20 cellular contexts compared by ENCODE assay signal in the genomic region with DNA sequence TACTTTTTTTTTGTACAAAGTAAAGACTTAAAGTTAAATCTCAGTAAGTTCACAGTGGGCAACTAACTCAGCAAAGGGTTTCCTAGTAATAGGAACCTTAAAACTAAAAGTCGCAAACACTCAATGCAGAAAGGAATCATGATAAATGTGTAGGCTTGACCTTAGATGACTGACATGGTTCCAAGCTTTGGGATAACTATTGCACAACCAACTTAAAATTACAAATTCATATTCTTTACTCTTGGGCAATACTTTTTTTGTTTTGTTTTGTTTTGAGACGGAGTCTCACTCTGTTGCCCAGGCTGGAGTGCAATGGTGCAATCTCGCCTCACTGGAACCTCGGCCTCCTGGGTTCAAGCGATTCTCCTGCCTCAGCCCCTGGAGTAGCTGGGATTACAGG. TPM values are rescaled to one million over a fixed set of nuclear protein-coding genes. Genes with fewer than 3 reads are reported as not detected.
DNase-seq lines count a peak whose midpoint lies in the region; ATAC-seq and TF ChIP-seq lines count a peak whose summit lies in the region.
"Had no signal": no experiment of that assay in that cellular context is flagged by ENCODE, and none has a peak within 500 bp of the region (broad histone marks: within the 10 kb centered on the region; RNA-seq: fewer than 3 reads in every experiment).

No MANE protein-coding gene starts in this region.

- peak; percentile 21 for ATAC-seq in omental fat pad (ENCODE audit: low FRiP score)
- ATAC-seq: Panc1, SK-N-SH treated with all-trans-retinoic acid at 6 μM for 48 hours had no signal

- no peak overlapping the region for H2AFZ ChIP-seq in ACC112 (ENCODE audit: low read length, unreplicated experiment)

- CTCF ChIA-PET in CD8-positive, alpha-beta memory T cell (lab: Charles Lee), result no interaction called here

- TF ChIP-seq CTCF in VCaP (conservative IDR thresholded peaks at IDR 0.05), result no peak
- no peak for TF ChIP-seq CTCF in omental fat pad (IDR thresholded peaks at IDR 0.05)

- H3K4me1 Mint-ChIP-seq in CD8-positive, alpha-beta memory T cell, result peaks cover 9 to 18% (median 13%) of the 10 kb centered on the region in 3 donors

- no peaks in the 10 kb centered on the region for H3K9me3 Mint-ChIP-seq in CD8-positive, alpha-beta memory T cell

- no peaks in the 10 kb centered on the region for H3K27me3 Mint-ChIP-seq in CD8-positive, alpha-beta memory T cell

- no peak overlapping the region for H3K27ac Mint-ChIP-seq in CD8-positive, alpha-beta memory T cell

- no peak overlapping the region for H3K4me3 ChIP-seq in ACC112 (ENCODE audit: low read depth, low read length)
- no peak overlapping the region for H3K4me3 ChIP-seq in CD8-positive, alpha-beta memory T cell (ENCODE audit: low read length)
- H3K4me3 ChIP-seq: BLaER1 treated with 17β-estradiol and CSF1 and Interleukin-3, amounts not matched to agents 10 nM and 100 nM had no signal

- DNase-seq in fibroblast of gingiva (ENCODE audit: low read depth) (peak; percentile 50), omental fat pad (ENCODE audit: low spot score) (no peak), C1 segment of cervical spinal cord (lab: John Stamatoyannopoulos, UW) (no peak)
- no peak for DNase-seq in CD8-positive, alpha-beta memory T cell
- no peak for DNase-seq in activated CD8-positive, alpha-beta memory T cell treated with anti-CD3 and anti-CD28 coated beads, Interleukin-2, amount 50 U/mL, for 4 hours
- DNase-seq: EL, GF-D8, KBM-7, MV-4-11, NCI-H1105 treated with DMSO at 0.1 percent for 48 hours, NCI-H1694, NCI-H2081, NCI-H2171, NCI-H524 treated with DMSO at 0.1 percent for 48 hours, NCI-H82 had no signal

- no peaks in the 10 kb centered on the region for H3K27me3 ChIP-seq in ACC112 (ENCODE audit: insufficient read depth, low read length)
- H3K27me3 ChIP-seq in CD8-positive, alpha-beta memory T cell (ENCODE audit: insufficient read depth, low read length, poor library complexity, severe bottlenecking), result no peaks in the 10 kb centered on the region
- H3K27me3 ChIP-seq: BLaER1 treated with 17β-estradiol and CSF1 and Interleukin-3, amounts not matched to agents 10 nM and 100 nM had no signal

- no peaks in the 10 kb centered on the region for H3K36me3 Mint-ChIP-seq in CD8-positive, alpha-beta memory T cell

- H3K27ac ChIP-seq in ACC112 (ENCODE audit: low read depth, low read length) (peak overlapping the region; percentile 47), VCaP (peak overlapping the region; percentile 95; the same call in 1 of the 2 replicates)
- no peak overlapping the region for H3K27ac ChIP-seq in CD8-positive, alpha-beta memory T cell (ENCODE audit: low read depth, low read length)
- H3K27ac ChIP-seq: BLaER1 treated with 17β-estradiol and CSF1 and Interleukin-3, amounts not matched to agents 10 nM and 100 nM had no signal

- peaks cover 19% of the 10 kb centered on the region for H3K4me1 ChIP-seq in ACC112 (ENCODE audit: control insufficient read depth, insufficient read depth, low read length, unreplicated experiment)
- H3K4me1 ChIP-seq in CD8-positive, alpha-beta memory T cell (ENCODE audit: insufficient read depth, low read length), result peaks cover 16% of the 10 kb centered on the region

- peaks cover 23% of the 10 kb centered on the region for H3K79me2 ChIP-seq in ACC112 (ENCODE audit: control insufficient read depth, insufficient read depth, low read length, unreplicated experiment)

- POLR2A ChIA-PET in CD8-positive, alpha-beta memory T cell (lab: Charles Lee), result no interaction called here

- H3K9me3 ChIP-seq in CD8-positive, alpha-beta memory T cell (ENCODE audit: low read length), result no peaks in the 10 kb centered on the region
- H3K9me3 ChIP-seq: BLaER1 treated with 17β-estradiol and CSF1 and Interleukin-3, amounts not matched to agents 10 nM and 100 nM had no signal

- H3K4me3 Mint-ChIP-seq in CD8-positive, alpha-beta memory T cell, result no peak overlapping the region

- H3K36me3 ChIP-seq in ACC112 (ENCODE audit: insufficient read depth, low read length), result no peaks in the 10 kb centered on the region
- no peaks in the 10 kb centered on the region for H3K36me3 ChIP-seq in CD8-positive, alpha-beta memory T cell (ENCODE audit: insufficient read depth, low read length)

RNA-seq across cellular contexts. Expression of gene ELOVL6, which starts 8.2 kb away (rescaled TPM):
- total RNA-seq in omental fat pad, result 1 to 10 TPM; 2.2 to 5.8 (median 5.0) TPM
- total RNA-seq in CD8-positive, alpha-beta memory T cell, result 1 to 10 TPM; 3.9 to 4.3 TPM
- polyA plus RNA-seq in CD8-positive, alpha-beta memory T cell, result 5.5 TPM
